In genomic region chr2:222730346-222731065, GRCh38 we compare ENCODE assay signal across 11 cellular contexts. TPM values are rescaled to one million over a fixed set of nuclear protein-coding genes. Genes with fewer than 3 reads are reported as not detected.
DNase-seq lines count a peak whose midpoint lies in the region; ATAC-seq and TF ChIP-seq lines count a peak whose summit lies in the region.
"Had no signal": no experiment of that assay in that cellular context is flagged by ENCODE, and none has a peak within 500 bp of the region (broad histone marks: within the 10 kb centered on the region; RNA-seq: fewer than 3 reads in every experiment).

No MANE protein-coding gene starts in this region.

- no peaks in the 10 kb centered on the region for H3K9me3 ChIP-seq in left ventricle myocardium inferior (replicated peaks)
- H3K9me3 ChIP-seq in suprapubic skin = no peaks in the 10 kb centered on the region
- H3K9me3 ChIP-seq: neutrophil, upper lobe of left lung had no signal

- peak; percentile 40 for ATAC-seq in Right ventricle myocardium inferior
- peak; percentile 44 for ATAC-seq in HG03064 (IDR thresholded peaks at IDR 0.05; ENCODE audit: low read depth, unreplicated experiment)

- no peak for TF ChIP-seq POLR2A in suprapubic skin (IDR thresholded peaks at IDR 0.05)

- peaks cover 16% of the 10 kb centered on the region for H3K4me1 ChIP-seq in left ventricle myocardium inferior
- H3K4me1 ChIP-seq in suprapubic skin = peaks cover 6% of the 10 kb centered on the region

- H3K27ac ChIP-seq in left ventricle myocardium inferior (replicated peaks) = no peak overlapping the region
- no peak overlapping the region for H3K27ac ChIP-seq in suprapubic skin
- H3K27ac ChIP-seq: neutrophil had no signal

- H3K36me3 ChIP-seq in left ventricle myocardium inferior (no peaks in the 10 kb centered on the region), suprapubic skin (no peaks in the 10 kb centered on the region)
- H3K36me3 ChIP-seq: neutrophil, upper lobe of left lung had no signal

- no peak for TF ChIP-seq EP300 in suprapubic skin (IDR thresholded peaks at IDR 0.05)

- H3K4me3 ChIP-seq in left ventricle myocardium inferior = no peak overlapping the region
- H3K4me3 ChIP-seq in suprapubic skin = no peak overlapping the region
- H3K4me3 ChIP-seq: upper lobe of left lung had no signal

- no peak for DNase-seq in Right ventricle myocardium inferior (ENCODE audit: missing footprints)
- no peak for DNase-seq in left ventricle myocardium inferior
- DNase-seq in SKM-1 (lab: John Stamatoyannopoulos, UW; ENCODE audit: unreplicated experiment) = peak; percentile 29
- no peak for DNase-seq in GM20000 (ENCODE audit: low spot score)
- no peak for DNase-seq in superior temporal gyrus (ENCODE audit: extremely low spot score)
- no peak for DNase-seq in HPDE6-E6E7 (ENCODE audit: extremely low spot score)
- no peak for DNase-seq in suprapubic skin (ENCODE audit: low spot score in 2 of 2)
- DNase-seq: endodermal cell had no signal

- WGBS in suprapubic skin = 51% methylated on average over 5 of the region's 5 CpGs

- no peaks in the 10 kb centered on the region for H3K27me3 ChIP-seq in left ventricle myocardium inferior (ENCODE audit: low read depth)
- no peaks in the 10 kb centered on the region for H3K27me3 ChIP-seq in suprapubic skin
- H3K27me3 ChIP-seq: upper lobe of left lung had no signal

- intact Hi-C loops in Right ventricle myocardium inferior (cut with DNase I) (no loop called here), left ventricle myocardium inferior (cut with micrococcal nuclease) (no loop called here)

- no peak for TF ChIP-seq CTCF in left ventricle myocardium inferior (IDR thresholded peaks at IDR 0.05; ENCODE audit: borderline replicate concordance)
- no peak for TF ChIP-seq CTCF in GM20000 (IDR thresholded peaks at IDR 0.05; ENCODE audit: extremely low read depth, missing control alignments)
- no peak for TF ChIP-seq CTCF in suprapubic skin (IDR thresholded peaks at IDR 0.05)

RNA-seq across cellular contexts. Expression of gene MOGAT1, which starts 59.0 kb away (rescaled TPM):
- 0.38 TPM for total RNA-seq in Right ventricle myocardium inferior
- 0.44 TPM for total RNA-seq in left ventricle myocardium inferior
- total RNA-seq in suprapubic skin = not detected
- total RNA-seq: endodermal cell had no signal
